ENCODE assay signal across 29 cellular contexts in genomic region chr22:48320671-48321515, GRCh38.
DNase-seq lines count a peak whose midpoint lies in the region; ATAC-seq and TF ChIP-seq lines count a peak whose summit lies in the region.
"Had no signal": no experiment of that assay in that cellular context is flagged by ENCODE, and none has a peak within 500 bp of the region (broad histone marks: within the 10 kb centered on the region; RNA-seq: fewer than 3 reads in every experiment).

No MANE protein-coding gene starts in this region.

- peaks cover 8% of the 10 kb centered on the region for H3K27me3 Mint-ChIP-seq in osteocyte (ENCODE audit: unreplicated experiment)

- H3K9me2 ChIP-seq in Karpas-422 (replicated peaks; ENCODE audit: insufficient read depth, low read length): no peaks in the 10 kb centered on the region

- no peaks in the 10 kb centered on the region for H4K20me1 ChIP-seq in Karpas-422 (ENCODE audit: insufficient read depth, low read depth, low read length)

- H3K9me3 Mint-ChIP-seq in osteocyte (ENCODE audit: unreplicated experiment): peaks cover 7% of the 10 kb centered on the region
- H3K9me3 Mint-ChIP-seq: natural killer cell had no signal

- peak overlapping the region; percentile 13 for H3K4me2 ChIP-seq in Karpas-422 (ENCODE audit: low read depth, low read length, poor library complexity, severe bottlenecking)

- DNase-seq in NCI-H1092 treated with DMSO at 0.1 percent for 48 hours (lab: John Stamatoyannopoulos, UW) (peak; percentile 12), NCI-H1092 (lab: John Stamatoyannopoulos, UW) (no peak), Karpas-422 (no peak), left kidney (ENCODE audit: low read depth, low spot score) (peak; percentile 80), osteocyte (ENCODE audit: extremely low spot score, unreplicated experiment) (no peak)
- DNase-seq: activated CD4-positive, alpha-beta T cell treated with anti-CD3 and anti-CD28 coated beads, Interleukin-2, amount 50 U/mL, for 48 hours; activated naive CD4-positive, alpha-beta T cell; activated T-cell treated with anti-CD3 and anti-CD28 coated beads, Interleukin-2, amount 50 U/mL, for 48 hours; dermis blood vessel endothelial cell; DND-41; endodermal cell; GM23248; islet precursor cell; natural killer cell; NCI-H1105; NCI-H1930; NCI-H774; RPMI8226; stimulated activated CD4-positive, alpha-beta T cell treated with anti-CD3 and anti-CD28 coated beads, Interleukin-2, amount 100 ng/mL, for 24 hours; stimulated activated naive CD8-positive, alpha-beta T cell treated with anti-CD3 and anti-CD28 coated beads, Interleukin-15, Interleukin-2, amounts not matched to agents 100 U/mL and 50 U/mL, for 24 hours; T-helper 1 cell; testis had no signal

- H3K36me3 ChIP-seq in Karpas-422 (ENCODE audit: insufficient read depth, low read length): no peaks in the 10 kb centered on the region
- H3K36me3 ChIP-seq: right atrium auricular region had no signal

- no peaks in the 10 kb centered on the region for H3K36me3 Mint-ChIP-seq in osteocyte (ENCODE audit: unreplicated experiment)
- H3K36me3 Mint-ChIP-seq: natural killer cell had no signal

- H3K9me3 ChIP-seq in Karpas-422 (ENCODE audit: low read length): no peaks in the 10 kb centered on the region
- H3K9me3 ChIP-seq: testis had no signal

- no peak for TF ChIP-seq CTCF in osteocyte (IDR thresholded peaks at IDR 0.05)

- no peak overlapping the region for H3K4me3 Mint-ChIP-seq in osteocyte (ENCODE audit: unreplicated experiment)
- H3K4me3 Mint-ChIP-seq: endodermal cell, natural killer cell had no signal

- H3K4me1 Mint-ChIP-seq in osteocyte (ENCODE audit: unreplicated experiment): peaks cover 17% of the 10 kb centered on the region
- H3K4me1 Mint-ChIP-seq: endodermal cell, natural killer cell had no signal

- no peaks in the 10 kb centered on the region for H3K79me2 ChIP-seq in Karpas-422 (ENCODE audit: low read length)
- H3K79me2 ChIP-seq: parathyroid adenoma had no signal

- H3K4me1 ChIP-seq in Karpas-422 (ENCODE audit: low read length): peaks cover 30% of the 10 kb centered on the region
- H3K4me1 ChIP-seq: parathyroid adenoma, right atrium auricular region had no signal

- H3K27ac Mint-ChIP-seq in osteocyte (ENCODE audit: unreplicated experiment): peak overlapping the region; percentile 43
- H3K27ac Mint-ChIP-seq: endodermal cell, natural killer cell had no signal

- no peaks in the 10 kb centered on the region for H3K27me3 ChIP-seq in Karpas-422 (ENCODE audit: low read length)
- H3K27me3 ChIP-seq: right atrium auricular region, testis had no signal

- ATAC-seq in GM21423 (IDR thresholded peaks at IDR 0.05; ENCODE audit: unreplicated experiment) (no peak), HG03571 (IDR thresholded peaks at IDR 0.05; ENCODE audit: unreplicated experiment) (no peak), GM19395 (IDR thresholded peaks at IDR 0.05; ENCODE audit: unreplicated experiment) (no peak)
- ATAC-seq: activated CD4-positive, CD25-positive, alpha-beta regulatory T cell treated with anti-CD3 and anti-CD28 coated beads, Interleukin-2, amount 50 U/mL, for 24 hours; natural killer cell; stimulated activated naive CD8-positive, alpha-beta T cell treated with anti-CD3 and anti-CD28 coated beads, Interleukin-15, Interleukin-2, amounts not matched to agents 100 U/mL and 50 U/mL, for 24 hours had no signal

- H3K9ac ChIP-seq in Karpas-422 (ENCODE audit: low read length): no peak overlapping the region
- H3K9ac ChIP-seq: GM23248, parathyroid adenoma had no signal

- H2AFZ ChIP-seq in Karpas-422 (ENCODE audit: low read length): no peak overlapping the region
- H2AFZ ChIP-seq: GM23248, parathyroid adenoma had no signal

- H3K27ac ChIP-seq in Karpas-422 (ENCODE audit: low read length): no peak overlapping the region
- H3K27ac ChIP-seq: 22Rv1, GM23248, parathyroid adenoma, right atrium auricular region, testis had no signal

- no peak overlapping the region for H3K4me3 ChIP-seq in Karpas-422 (ENCODE audit: low read length)
- H3K4me3 ChIP-seq: GM23248, right atrium auricular region, testis had no signal

Comparison
In these comparisons a context has a peak if more than half of its experiments do, and no peak if none do; other contexts are left out.
1. DNase-seq: peak in NCI-H1092 treated with DMSO at 0.1 percent for 48 hours (single experiment) and left kidney (single experiment); none in NCI-H1092 (single experiment), Karpas-422 (single experiment) and osteocyte (single experiment).